8 cellular contexts compared by ENCODE assay signal in genomic region chr16:14632693-14633569, GRCh38. TPM values are rescaled to one million over a fixed set of nuclear protein-coding genes. Genes with fewer than 3 reads are reported as not detected.
DNase-seq lines count a peak whose midpoint lies in the region; ATAC-seq and TF ChIP-seq lines count a peak whose summit lies in the region.

Gene BFAR (plus strand): TSS chr16:14632951. CDS start chr16:14644347, 11,396 bp downstream.

- H3K36me3 Mint-ChIP-seq in T-helper 17 cell (ENCODE audit: low read depth), result no peaks in the 10 kb centered on the region

- H3K27ac ChIP-seq in left ventricle myocardium inferior (replicated peaks), result peak within 1 kb of the TSS; percentile 93
- peak within 1 kb of the TSS; percentile 94 to 96 for H3K27ac ChIP-seq in prostate gland
- peak within 1 kb of the TSS; percentile 87 for H3K27ac ChIP-seq in urinary bladder (ENCODE audit: low read depth)

- 0% methylated on average over 69 of the region's 69 CpGs for WGBS in prostate gland
- under 1% methylated on average over 69 of the region's 69 CpGs for WGBS in urinary bladder

- no peak for TF ChIP-seq CTCF in left ventricle myocardium inferior (IDR thresholded peaks at IDR 0.05; ENCODE audit: borderline replicate concordance)
- peak in 1 of 4 experiments; percentile 18 for TF ChIP-seq CTCF in prostate gland (IDR thresholded peaks at IDR 0.05)

- TF ChIP-seq POLR2A in GM15510 (IDR thresholded peaks at IDR 0.05; ENCODE audit: borderline replicate concordance, extremely low read depth, insufficient read length), result peak; percentile 99
- TF ChIP-seq POLR2A in prostate gland (IDR thresholded peaks at IDR 0.05), result peak; percentile 98

- H3K4me3 ChIP-seq in left ventricle myocardium inferior (peak within 1 kb of the TSS; percentile 88), prostate gland (peak within 1 kb of the TSS; percentile 67 to 83), urinary bladder (ENCODE audit: low read depth, low read length) (peak within 1 kb of the TSS; percentile 84)

- H3K4me3 Mint-ChIP-seq in T-helper 17 cell, result peak within 1 kb of the TSS; percentile 99

- peaks cover 46% of the 10 kb centered on the region for H3K4me1 Mint-ChIP-seq in T-helper 17 cell

- peak within 1 kb of the TSS; percentile 97 for H3K27ac Mint-ChIP-seq in T-helper 17 cell

- H3K9me3 ChIP-seq in T-helper 17 cell (ENCODE audit: control insufficient read depth, low read length, poor library complexity, severe bottlenecking) (no peaks in the 10 kb centered on the region), left ventricle myocardium inferior (replicated peaks) (no peaks in the 10 kb centered on the region), prostate gland (no peaks in the 10 kb centered on the region)

- H3K36me3 ChIP-seq in left ventricle myocardium inferior (peaks cover 3% of the 10 kb centered on the region), prostate gland (no peaks in the 10 kb centered on the region), urinary bladder (ENCODE audit: insufficient read depth) (no peaks in the 10 kb centered on the region)

- H3K4me1 ChIP-seq in left ventricle myocardium inferior (peaks cover 87% of the 10 kb centered on the region), prostate gland (replicated peaks) (no peaks in the 10 kb centered on the region), urinary bladder (ENCODE audit: insufficient read depth) (peaks cover 1% of the 10 kb centered on the region)

- H3K27me3 Mint-ChIP-seq in T-helper 17 cell, result no peaks in the 10 kb centered on the region

- ATAC-seq in HG02885 (IDR thresholded peaks at IDR 0.05; ENCODE audit: poor library complexity, unreplicated experiment), result peak; percentile 81
- peak; percentile 80 for ATAC-seq in T-helper 17 cell

- intact Hi-C loops in left ventricle myocardium inferior (cut with micrococcal nuclease), result no loop called here
- intact Hi-C loops in prostate gland (cut with DNase I), result no loop called here

- peak; percentile 93 for DNase-seq in NCI-H1694 treated with DMSO at 0.1 percent for 48 hours (lab: John Stamatoyannopoulos, UW)
- peak; percentile 96 to 99 (median 97) for DNase-seq in T-helper 17 cell
- DNase-seq in amygdala (lab: John Stamatoyannopoulos, UW), result peak; percentile 83 to 99 (median 96)
- DNase-seq in left ventricle myocardium inferior, result peak; percentile 100
- peak; percentile 98 for DNase-seq in prostate gland (ENCODE audit: low spot score)

- no peaks in the 10 kb centered on the region for H3K27me3 ChIP-seq in left ventricle myocardium inferior (ENCODE audit: low read depth)
- H3K27me3 ChIP-seq in prostate gland (replicated peaks; ENCODE audit: insufficient read depth), result no peaks in the 10 kb centered on the region

RNA-seq across cellular contexts. Expression of gene BFAR, which starts in this region (rescaled TPM):
- total RNA-seq in T-helper 17 cell (10 to 100 TPM; 41.6 to 42.5 TPM), left ventricle myocardium inferior (28.6 TPM), prostate gland (10 to 100 TPM; 30.3 to 67.9 TPM), urinary bladder (54.2 TPM)
- 47.7 TPM for polyA plus RNA-seq in urinary bladder

Comparison
In these comparisons a context has a peak if more than half of its experiments do, and no peak if none do; other contexts are left out.
1. Peak in every context shown above with its lines: DNase-seq, ATAC-seq, H3K4me3 ChIP-seq and H3K27ac ChIP-seq.